Comparison of ENCODE assay signal across 1 cellular context in the genomic region with DNA sequence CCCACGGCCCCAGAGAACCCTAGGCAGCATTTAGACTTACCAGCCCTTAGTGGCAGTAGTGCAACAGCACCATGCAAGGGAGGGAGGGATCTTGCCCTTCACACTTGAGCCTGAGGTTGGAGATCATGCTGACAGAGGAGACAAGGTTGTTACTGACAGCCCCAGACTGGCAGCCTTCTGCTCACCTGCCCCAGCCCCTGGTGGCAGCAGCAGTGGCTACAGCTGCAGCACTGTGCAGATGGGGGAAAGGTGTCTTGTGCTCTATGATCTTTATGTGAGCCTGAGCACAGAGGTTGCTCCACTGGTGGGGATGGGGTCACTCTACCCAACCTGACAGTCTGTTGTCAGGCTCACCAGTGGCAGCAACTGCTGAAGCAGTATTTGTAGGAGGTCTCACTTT.
TF ChIP-seq lines count a peak whose summit lies in the region.

No MANE protein-coding gene starts in this region.

TF ChIP-seq in WTC11, 78 proteins besides CTCF, POLR2A, EP300 and RAD21:
- TF ChIP-seq FOXK1 (CRISPR knock-in tag; IDR thresholded peaks at IDR 0.05) (no peak), ZNF416 (CRISPR knock-in tag; IDR thresholded peaks at IDR 0.05) (no peak), NFATC4 (CRISPR knock-in tag; IDR thresholded peaks at IDR 0.05) (no peak), ZNF317 (CRISPR knock-in tag; IDR thresholded peaks at IDR 0.05; ENCODE audit: borderline replicate concordance, low read depth) (no peak), PRRX2 (CRISPR knock-in tag; IDR thresholded peaks at IDR 0.05) (no peak), RORB (CRISPR knock-in tag; IDR thresholded peaks at IDR 0.05) (no peak), NR1H2 (CRISPR knock-in tag; IDR thresholded peaks at IDR 0.05) (no peak), MYBL2 (CRISPR knock-in tag; IDR thresholded peaks at IDR 0.05) (no peak)
- TF ChIP-seq, protein P1, sequence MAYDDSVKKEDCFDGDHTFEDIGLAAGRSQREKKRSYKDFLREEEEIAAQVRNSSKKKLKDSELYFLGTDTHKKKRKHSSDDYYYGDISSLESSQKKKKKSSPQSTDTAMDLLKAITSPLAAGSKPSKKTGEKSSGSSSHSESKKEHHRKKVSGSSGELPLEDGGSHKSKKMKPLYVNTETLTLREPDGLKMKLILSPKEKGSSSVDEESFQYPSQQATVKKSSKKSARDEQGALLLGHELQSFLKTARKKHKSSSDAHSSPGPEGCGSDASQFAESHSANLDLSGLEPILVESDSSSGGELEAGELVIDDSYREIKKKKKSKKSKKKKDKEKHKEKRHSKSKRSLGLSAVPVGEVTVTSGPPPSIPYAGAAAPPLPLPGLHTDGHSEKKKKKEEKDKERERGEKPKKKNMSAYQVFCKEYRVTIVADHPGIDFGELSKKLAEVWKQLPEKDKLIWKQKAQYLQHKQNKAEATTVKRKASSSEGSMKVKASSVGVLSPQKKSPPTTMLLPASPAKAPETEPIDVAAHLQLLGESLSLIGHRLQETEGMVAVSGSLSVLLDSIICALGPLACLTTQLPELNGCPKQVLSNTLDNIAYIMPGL (CRISPR knock-in tag; IDR thresholded peaks at IDR 0.05) = no peak
- TF ChIP-seq, protein P2, sequence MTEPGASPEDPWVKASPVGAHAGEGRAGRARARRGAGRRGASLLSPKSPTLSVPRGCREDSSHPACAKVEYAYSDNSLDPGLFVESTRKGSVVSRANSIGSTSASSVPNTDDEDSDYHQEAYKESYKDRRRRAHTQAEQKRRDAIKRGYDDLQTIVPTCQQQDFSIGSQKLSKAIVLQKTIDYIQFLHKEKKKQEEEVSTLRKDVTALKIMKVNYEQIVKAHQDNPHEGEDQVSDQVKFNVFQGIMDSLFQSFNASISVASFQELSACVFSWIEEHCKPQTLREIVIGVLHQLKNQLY (CRISPR knock-in tag; IDR thresholded peaks at IDR 0.05) = no peak
- TF ChIP-seq, protein P3, sequence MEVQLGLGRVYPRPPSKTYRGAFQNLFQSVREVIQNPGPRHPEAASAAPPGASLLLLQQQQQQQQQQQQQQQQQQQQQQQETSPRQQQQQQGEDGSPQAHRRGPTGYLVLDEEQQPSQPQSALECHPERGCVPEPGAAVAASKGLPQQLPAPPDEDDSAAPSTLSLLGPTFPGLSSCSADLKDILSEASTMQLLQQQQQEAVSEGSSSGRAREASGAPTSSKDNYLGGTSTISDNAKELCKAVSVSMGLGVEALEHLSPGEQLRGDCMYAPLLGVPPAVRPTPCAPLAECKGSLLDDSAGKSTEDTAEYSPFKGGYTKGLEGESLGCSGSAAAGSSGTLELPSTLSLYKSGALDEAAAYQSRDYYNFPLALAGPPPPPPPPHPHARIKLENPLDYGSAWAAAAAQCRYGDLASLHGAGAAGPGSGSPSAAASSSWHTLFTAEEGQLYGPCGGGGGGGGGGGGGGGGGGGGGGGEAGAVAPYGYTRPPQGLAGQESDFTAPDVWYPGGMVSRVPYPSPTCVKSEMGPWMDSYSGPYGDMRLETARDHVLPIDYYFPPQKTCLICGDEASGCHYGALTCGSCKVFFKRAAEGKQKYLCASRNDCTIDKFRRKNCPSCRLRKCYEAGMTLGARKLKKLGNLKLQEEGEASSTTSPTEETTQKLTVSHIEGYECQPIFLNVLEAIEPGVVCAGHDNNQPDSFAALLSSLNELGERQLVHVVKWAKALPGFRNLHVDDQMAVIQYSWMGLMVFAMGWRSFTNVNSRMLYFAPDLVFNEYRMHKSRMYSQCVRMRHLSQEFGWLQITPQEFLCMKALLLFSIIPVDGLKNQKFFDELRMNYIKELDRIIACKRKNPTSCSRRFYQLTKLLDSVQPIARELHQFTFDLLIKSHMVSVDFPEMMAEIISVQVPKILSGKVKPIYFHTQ (CRISPR knock-in tag; IDR thresholded peaks at IDR 0.05) = no peak
- TF ChIP-seq, protein P4, sequence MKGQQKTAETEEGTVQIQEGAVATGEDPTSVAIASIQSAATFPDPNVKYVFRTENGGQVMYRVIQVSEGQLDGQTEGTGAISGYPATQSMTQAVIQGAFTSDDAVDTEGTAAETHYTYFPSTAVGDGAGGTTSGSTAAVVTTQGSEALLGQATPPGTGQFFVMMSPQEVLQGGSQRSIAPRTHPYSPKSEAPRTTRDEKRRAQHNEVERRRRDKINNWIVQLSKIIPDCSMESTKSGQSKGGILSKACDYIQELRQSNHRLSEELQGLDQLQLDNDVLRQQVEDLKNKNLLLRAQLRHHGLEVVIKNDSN (CRISPR knock-in tag; IDR thresholded peaks at IDR 0.05) = no peak
